Comparison of ENCODE assay signal across 27 cellular contexts in genomic region chr3:156666073-156666472, GRCh38. TPM values are rescaled to one million over a fixed set of nuclear protein-coding genes. Genes with fewer than 3 reads are reported as not detected.
DNase-seq lines count a peak whose midpoint lies in the region; ATAC-seq, FAIRE-seq and TF ChIP-seq lines count a peak whose summit lies in the region.
"Had no signal": no experiment of that assay in that cellular context is flagged by ENCODE, and none has a peak within 500 bp of the region (broad histone marks: within the 10 kb centered on the region; RNA-seq: fewer than 3 reads in every experiment).

No MANE protein-coding gene starts in this region.

- H3K9ac ChIP-seq in MM.1S (ENCODE audit: low read length): no peak overlapping the region
- no peak overlapping the region for H3K9ac ChIP-seq in Karpas-422 (ENCODE audit: low read length)
- H3K9ac ChIP-seq: BLaER1 treated with 17β-estradiol and CSF1 and Interleukin-3, amounts not matched to agents 10 nM and 100 nM had no signal

- H3K27ac ChIP-seq in MM.1S (ENCODE audit: low read length) (0 out of 2 replicates have a peak overlapping the region, but pooled peaks have one; percentile 74), Karpas-422 (ENCODE audit: low read length) (no peak overlapping the region)
- H3K27ac ChIP-seq: lower lobe of right lung, prostate gland, uterus had no signal

- H3K27me3 ChIP-seq in MM.1S (replicated peaks; ENCODE audit: insufficient read depth, low read length) (no peaks in the 10 kb centered on the region), Karpas-422 (ENCODE audit: low read length) (no peaks in the 10 kb centered on the region)
- H3K27me3 ChIP-seq: BLaER1 treated with 17β-estradiol and CSF1 and Interleukin-3, amounts not matched to agents 10 nM and 100 nM; heart right ventricle; stomach; uterus had no signal

- H3K79me2 ChIP-seq in MM.1S (ENCODE audit: low read length) (no peaks in the 10 kb centered on the region), Karpas-422 (ENCODE audit: low read length) (no peaks in the 10 kb centered on the region)

- peaks cover 9% of the 10 kb centered on the region for H3K36me3 Mint-ChIP-seq in activated naive CD4-positive, alpha-beta T cell treated with anti-CD3 and anti-CD28 coated beads, Interleukin-2, amount 10 ng/mL, durations not matched to agents 7 days and 5 days
- H3K36me3 Mint-ChIP-seq in activated naive CD4-positive, alpha-beta T cell treated with anti-CD3 and anti-CD28 coated beads, Interleukin-2, amount 50 U/mL, for 72 hours: peaks cover 0 to 6% of the 10 kb centered on the region in 2 donors
- H3K36me3 Mint-ChIP-seq in central memory CD8-positive, alpha-beta T cell (ENCODE audit: insufficient read depth): peaks cover 3% of the 10 kb centered on the region

- peaks cover 75% of the 10 kb centered on the region for H3K4me1 Mint-ChIP-seq in activated naive CD4-positive, alpha-beta T cell treated with anti-CD3 and anti-CD28 coated beads, Interleukin-2, amount 10 ng/mL, durations not matched to agents 7 days and 5 days
- peaks cover 39% of the 10 kb centered on the region for H3K4me1 Mint-ChIP-seq in central memory CD8-positive, alpha-beta T cell

- H3K4me3 Mint-ChIP-seq in activated naive CD4-positive, alpha-beta T cell treated with anti-CD3 and anti-CD28 coated beads, Interleukin-2, amount 10 ng/mL, durations not matched to agents 7 days and 5 days: no peak overlapping the region
- no peak overlapping the region for H3K4me3 Mint-ChIP-seq in central memory CD8-positive, alpha-beta T cell
- H3K4me3 Mint-ChIP-seq: activated T-cell treated with anti-CD3 and anti-CD28 coated beads, Interleukin-2, amount 50 U/mL, for 4 hours; HFFc6 had no signal

- no peak for ATAC-seq in activated naive CD4-positive, alpha-beta T cell treated with anti-CD3 and anti-CD28 coated beads, Interleukin-2, amount 50 U/mL, for 72 hours
- ATAC-seq in central memory CD8-positive, alpha-beta T cell (replicated peaks; ENCODE audit: extremely low read depth, poor library complexity, severe bottlenecking): no peak
- ATAC-seq: activated T-cell treated with anti-CD3 and anti-CD28 coated beads, Interleukin-2, amount 50 U/mL, for 4 hours; naive thymus-derived CD4-positive, alpha-beta T cell had no signal

- CTCF ChIA-PET in activated naive CD4-positive, alpha-beta T cell treated with anti-CD3 and anti-CD28 coated beads, Interleukin-2, amount 10 ng/mL, durations not matched to agents 7 days and 5 days (lab: Charles Lee): no interaction called here

- TF ChIP-seq POLR2A in GM12891 (IDR thresholded peaks at IDR 0.05; ENCODE audit: low read depth, low read length): no peak

- H3K9me2 ChIP-seq in MM.1S (replicated peaks; ENCODE audit: insufficient read depth, low read length) (no peaks in the 10 kb centered on the region), Karpas-422 (replicated peaks; ENCODE audit: insufficient read depth, low read length) (no peaks in the 10 kb centered on the region)

- no peaks in the 10 kb centered on the region for H3K27me3 Mint-ChIP-seq in activated naive CD4-positive, alpha-beta T cell treated with anti-CD3 and anti-CD28 coated beads, Interleukin-2, amount 10 ng/mL, durations not matched to agents 7 days and 5 days
- H3K27me3 Mint-ChIP-seq in central memory CD8-positive, alpha-beta T cell: no peaks in the 10 kb centered on the region
- H3K27me3 Mint-ChIP-seq: naive thymus-derived CD4-positive, alpha-beta T cell had no signal

- H3K4me1 ChIP-seq in MM.1S (ENCODE audit: low read length) (peaks cover 54% of the 10 kb centered on the region), Karpas-422 (ENCODE audit: low read length) (no peaks in the 10 kb centered on the region)
- H3K4me1 ChIP-seq: prostate gland, uterus had no signal

- H4K20me1 ChIP-seq in MM.1S (ENCODE audit: insufficient read depth, low read length) (no peaks in the 10 kb centered on the region), Karpas-422 (ENCODE audit: insufficient read depth, low read depth, low read length) (no peaks in the 10 kb centered on the region)
- H4K20me1 ChIP-seq: BLaER1 treated with 17β-estradiol and CSF1 and Interleukin-3, amounts not matched to agents 10 nM and 100 nM had no signal

- H3K9me3 Mint-ChIP-seq in activated naive CD4-positive, alpha-beta T cell treated with anti-CD3 and anti-CD28 coated beads, Interleukin-2, amount 10 ng/mL, durations not matched to agents 7 days and 5 days: no peaks in the 10 kb centered on the region
- peaks cover 0 to 5% of the 10 kb centered on the region in 2 donors for H3K9me3 Mint-ChIP-seq in activated naive CD4-positive, alpha-beta T cell treated with anti-CD3 and anti-CD28 coated beads, Interleukin-2, amount 50 U/mL, for 72 hours
- no peaks in the 10 kb centered on the region for H3K9me3 Mint-ChIP-seq in central memory CD8-positive, alpha-beta T cell
- H3K9me3 Mint-ChIP-seq: activated T-cell treated with anti-CD3 and anti-CD28 coated beads, Interleukin-2, amount 50 U/mL, for 4 hours; HFFc6 had no signal

- peaks cover 26% of the 10 kb centered on the region for H3F3A ChIP-seq in MM.1S (ENCODE audit: insufficient read depth, low read length)

- H2AFZ ChIP-seq in MM.1S (ENCODE audit: low read length) (no peak overlapping the region), Karpas-422 (ENCODE audit: low read length) (no peak overlapping the region)

- no peaks in the 10 kb centered on the region for H3K9me3 ChIP-seq in MM.1S (replicated peaks; ENCODE audit: insufficient read depth, low read length)
- no peaks in the 10 kb centered on the region for H3K9me3 ChIP-seq in Karpas-422 (ENCODE audit: low read length)
- H3K9me3 ChIP-seq: BLaER1 treated with 17β-estradiol and CSF1 and Interleukin-3, amounts not matched to agents 10 nM and 100 nM; heart right ventricle; lower lobe of right lung; prostate gland; stomach; uterus had no signal

- H3K4me2 ChIP-seq in MM.1S (ENCODE audit: low read depth, low read length): peak overlapping the region; percentile 79; the same call in 1 of the 2 replicates
- H3K4me2 ChIP-seq in Karpas-422 (ENCODE audit: low read depth, low read length, poor library complexity, severe bottlenecking): no peak overlapping the region

- H3K27ac Mint-ChIP-seq in activated naive CD4-positive, alpha-beta T cell treated with anti-CD3 and anti-CD28 coated beads, Interleukin-2, amount 10 ng/mL, durations not matched to agents 7 days and 5 days: peak overlapping the region; percentile 29
- H3K27ac Mint-ChIP-seq in activated naive CD4-positive, alpha-beta T cell treated with anti-CD3 and anti-CD28 coated beads, Interleukin-2, amount 50 U/mL, for 72 hours: no peak overlapping the region
- H3K27ac Mint-ChIP-seq in central memory CD8-positive, alpha-beta T cell (ENCODE audit: low read depth): peak overlapping the region; percentile 66
- H3K27ac Mint-ChIP-seq: HFFc6 had no signal

- DNase-seq in activated naive CD4-positive, alpha-beta T cell treated with anti-CD3 and anti-CD28 coated beads, Interleukin-2, amount 10 ng/mL, durations not matched to agents 7 days and 5 days: no peak
- no peak for DNase-seq in activated naive CD4-positive, alpha-beta T cell treated with anti-CD3 and anti-CD28 coated beads, Interleukin-2, amount 50 U/mL, for 72 hours (ENCODE audit: low spot score in 2 of 2)
- DNase-seq in MM.1S (no peak), AG08396 (ENCODE audit: low spot score) (no peak), GM12891 (ENCODE audit: insufficient read length, low spot score) (no peak), Karpas-422 (no peak)
- DNase-seq in central memory CD8-positive, alpha-beta T cell (ENCODE audit: low spot score in 2 of 2): no peak
- DNase-seq: activated CD4-positive, CD25-positive, alpha-beta regulatory T cell treated with anti-CD3 and anti-CD28 coated beads, Interleukin-2, amount 50 U/mL, for 72 hours; activated naive CD4-positive, alpha-beta T cell; activated T-cell treated with anti-CD3 and anti-CD28 coated beads, Interleukin-2, amount 50 U/mL, for 4 hours; foreskin melanocyte; GOT3; heart right ventricle; kidney; lower lobe of right lung; naive thymus-derived CD4-positive, alpha-beta T cell; NCI-H1105; NCI-H187; occipital lobe; OCI-M1; stimulated activated CD4-positive, alpha-beta T cell treated with anti-CD3 and anti-CD28 coated beads, Interleukin-12 subunit alpha, Interleukin-12 subunit beta, amount 100 ng/mL, for 4 hours; stimulated activated CD4-positive, alpha-beta T cell treated with anti-CD3 and anti-CD28 coated beads, Interleukin-2, amount 100 ng/mL, for 48 hours; stomach; uterus had no signal

- no peak for TF ChIP-seq CTCF in MM.1S (IDR thresholded peaks at IDR 0.05; ENCODE audit: low read length)

- H3K4me3 ChIP-seq in MM.1S (ENCODE audit: low read length) (no peak overlapping the region), Karpas-422 (ENCODE audit: low read length) (no peak overlapping the region)
- H3K4me3 ChIP-seq: BLaER1 treated with 17β-estradiol and CSF1 and Interleukin-3, amounts not matched to agents 10 nM and 100 nM; heart right ventricle; lower lobe of right lung; prostate gland; stomach; uterus had no signal

- no peak for FAIRE-seq in GM12891 (lab: Jason Lieb, UNC)

- H3K36me3 ChIP-seq in MM.1S (replicated peaks; ENCODE audit: insufficient read depth, low read length) (no peaks in the 10 kb centered on the region), Karpas-422 (ENCODE audit: insufficient read depth, low read length) (no peaks in the 10 kb centered on the region)
- H3K36me3 ChIP-seq: BLaER1 treated with 17β-estradiol and CSF1 and Interleukin-3, amounts not matched to agents 10 nM and 100 nM; heart right ventricle; lower lobe of right lung; prostate gland; stomach; uterus had no signal

TF ChIP-seq in GM12891, 5 proteins besides CTCF, POLR2A, EP300 and RAD21:
- TF ChIP-seq PAX5 (IDR thresholded peaks at IDR 0.05; ENCODE audit: insufficient read depth, low read length, severe bottlenecking) (no peak), POU2F2 (IDR thresholded peaks at IDR 0.05; ENCODE audit: low read depth, low read length) (no peak), SPI1 (IDR thresholded peaks at IDR 0.05; ENCODE audit: low read depth, low read length) (no peak)
TF ChIP-seq in GM12891: peak in this region for 0.

RNA-seq across cellular contexts. Expression of gene TIPARP, which starts 8.3 kb away (rescaled TPM):
- 100 to 1,000 TPM in 1 of 2 donors, 10 to 100 TPM in 1; 27.0 to 111 TPM for total RNA-seq in activated naive CD4-positive, alpha-beta T cell treated with anti-CD3 and anti-CD28 coated beads, Interleukin-2, amount 50 U/mL, for 72 hours
- polyA plus RNA-seq in GM12891 (2012; ENCODE audit: low read depth, missing spikeins): 23.8 TPM
- total RNA-seq in Karpas-422 (2014; rRNA removed; shearing (Covaris generic); ENCODE audit: low replicate concordance): 9.5 and 20.4 TPM in 2 replicates

Comparison
In these comparisons a context has a peak if more than half of its experiments do, and no peak if none do; other contexts are left out.
1. H3K27ac Mint-ChIP-seq: peak in activated naive CD4-positive, alpha-beta T cell treated with anti-CD3 and anti-CD28 coated beads, Interleukin-2, amount 10 ng/mL, durations not matched to agents 7 days and 5 days (single experiment) and central memory CD8-positive, alpha-beta T cell (single experiment); none in activated naive CD4-positive, alpha-beta T cell treated with anti-CD3 and anti-CD28 coated beads, Interleukin-2, amount 50 U/mL, for 72 hours (0 of 2).